8 cellular contexts compared by ENCODE assay signal in genomic region chr19:4061178-4061682, GRCh38. TPM values are rescaled to one million over a fixed set of nuclear protein-coding genes. Genes with fewer than 3 reads are reported as not detected.
DNase-seq lines count a peak whose midpoint lies in the region; ATAC-seq lines count a peak whose summit lies in the region.

No MANE protein-coding gene starts in this region.

- ATAC-seq in GM19395 (IDR thresholded peaks at IDR 0.05; ENCODE audit: unreplicated experiment): no peak
- ATAC-seq in GM21786 (IDR thresholded peaks at IDR 0.05; ENCODE audit: unreplicated experiment): no peak

- H3K27me3 ChIP-seq in MG63 (no peaks in the 10 kb centered on the region), muscle layer of duodenum (ENCODE audit: low read depth, low read length) (no peaks in the 10 kb centered on the region)

- H3K9me3 ChIP-seq in MG63 (no peaks in the 10 kb centered on the region), muscle layer of duodenum (ENCODE audit: control insufficient read depth in 1 of 2, low read length in 2 of 2) (no peaks in the 10 kb centered on the region)

- no peak overlapping the region for H3K4me3 ChIP-seq in MG63
- peak overlapping the region; percentile 58 to 67 for H3K4me3 ChIP-seq in muscle layer of duodenum (ENCODE audit: low read depth in 1 of 2, low read length in 2 of 2)

- peak overlapping the region; percentile 96 for H3K27ac ChIP-seq in muscle layer of duodenum (ENCODE audit: low read length)

- peaks cover 20 to 61% of the 10 kb centered on the region in 2 donors for H3K4me1 ChIP-seq in muscle layer of duodenum (ENCODE audit: control insufficient read depth in 1 of 2, insufficient read depth in 2 of 2, low read length in 2 of 2)

- H3K36me3 ChIP-seq in MG63 (peaks cover 21% of the 10 kb centered on the region), muscle layer of duodenum (ENCODE audit: control insufficient read depth in 1 of 2, insufficient read depth in 2 of 2, low read length in 2 of 2) (peaks cover 0 to 13% of the 10 kb centered on the region in 2 donors)

- peak; percentile 76 for DNase-seq in AG20443 (ENCODE audit: low spot score)
- peak; percentile 33 for DNase-seq in MG63
- peak; percentile 41 for DNase-seq in cerebellum (ENCODE audit: low spot score)
- DNase-seq in UCSD-AML1 (lab: John Stamatoyannopoulos, UW; ENCODE audit: unreplicated experiment): no peak
- no peak for DNase-seq in epidermal melanocyte (ENCODE audit: insufficient read length, low spot score)

RNA-seq across cellular contexts. Expression of gene ZBTB7A, which starts 5.5 kb away (rescaled TPM):
- total RNA-seq in MG63 (2014; rRNA removed; shearing (Covaris generic); ENCODE audit: low replicate concordance): 7.8 and 8.7 TPM in 2 replicates
- 3.5 TPM for total RNA-seq in cerebellum

RNA-seq across cellular contexts. Expression of gene PIAS4, which starts 53.7 kb away (rescaled TPM):
- total RNA-seq in MG63 (2014; rRNA removed; shearing (Covaris generic); ENCODE audit: low replicate concordance): 7.4 and 10.4 TPM in 2 replicates
- 19.1 TPM for total RNA-seq in cerebellum

Comparison
In these comparisons a context has a peak if more than half of its experiments do, and no peak if none do; other contexts are left out.
1. DNase-seq: peak in AG20443 (single experiment), MG63 (single experiment) and cerebellum (single experiment); none in UCSD-AML1 (single experiment) and epidermal melanocyte (single experiment).